Comparison of ENCODE assay signal across 27 cellular contexts in the genomic region with DNA sequence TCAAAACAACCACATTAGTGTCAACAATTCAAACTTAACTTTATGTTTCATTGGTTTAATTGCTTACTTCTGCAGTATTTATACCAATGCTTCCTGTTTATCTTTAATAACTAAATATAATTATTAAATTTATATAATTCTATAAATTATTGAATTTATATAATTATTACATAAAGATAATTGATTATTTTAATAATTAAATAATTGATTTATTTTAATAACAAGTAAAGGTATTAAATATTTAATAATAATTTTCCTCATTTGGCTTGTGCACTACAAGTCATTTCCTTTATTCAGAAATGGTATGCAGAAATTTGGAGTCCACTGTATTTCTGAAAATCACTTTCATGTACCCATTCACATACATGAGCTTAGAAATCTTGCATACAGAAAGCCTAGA.
"Had no signal": no experiment of that assay in that cellular context is flagged by ENCODE, and none has a peak within 500 bp of the region (broad histone marks: within the 10 kb centered on the region; RNA-seq: fewer than 3 reads in every experiment).

No MANE protein-coding gene starts in this region.

- H3K27me3 ChIP-seq: left lung, neural progenitor cell, neutrophil, right atrium auricular region, right lobe of liver, spleen, tibial nerve, uterus had no signal

- H3K36me3 ChIP-seq: left lung, lower lobe of right lung, neural progenitor cell, neutrophil, right atrium auricular region, right lobe of liver, spleen, tibial nerve, uterus had no signal

- H3K4me1 ChIP-seq: left lung, lower lobe of right lung, right atrium auricular region, right lobe of liver, spleen, tibial nerve, uterus had no signal

- H3K4me3 Mint-ChIP-seq: mesothelial cell of epicardium; naive B cell; natural killer cell; nephron progenitor cell; neural progenitor cell; stimulated activated effector memory CD8-positive, alpha-beta T cell treated with anti-CD3 and anti-CD28 coated beads, Interleukin-12 subunit alpha, Interleukin-12 subunit beta, amount 100 ng/mL, for 72 hours; stimulated activated naive CD8-positive, alpha-beta T cell treated with anti-CD3 and anti-CD28 coated beads, Interleukin-15, amount 100 ng/mL, for 72 hours; type B pancreatic cell had no signal

- H3K9ac ChIP-seq: neural progenitor cell had no signal

- H3K4me2 ChIP-seq: neural progenitor cell had no signal

- FAIRE-seq: keratinocyte had no signal

- H3K27ac Mint-ChIP-seq: mesothelial cell of epicardium; natural killer cell; nephron progenitor cell; neural progenitor cell; progenitor cell of endocrine pancreas; stimulated activated effector memory CD8-positive, alpha-beta T cell treated with anti-CD3 and anti-CD28 coated beads, Interleukin-12 subunit alpha, Interleukin-12 subunit beta, amount 100 ng/mL, for 72 hours; type B pancreatic cell had no signal

- H3K9me3 Mint-ChIP-seq: stimulated activated effector memory CD8-positive, alpha-beta T cell treated with anti-CD3 and anti-CD28 coated beads, Interleukin-12 subunit alpha, Interleukin-12 subunit beta, amount 100 ng/mL, for 72 hours; type B pancreatic cell had no signal

- H3K4me1 Mint-ChIP-seq: mesothelial cell of epicardium; naive B cell; natural killer cell; nephron progenitor cell; neural progenitor cell; stimulated activated effector memory CD8-positive, alpha-beta T cell treated with anti-CD3 and anti-CD28 coated beads, Interleukin-12 subunit alpha, Interleukin-12 subunit beta, amount 100 ng/mL, for 72 hours; stimulated activated naive CD8-positive, alpha-beta T cell treated with anti-CD3 and anti-CD28 coated beads, Interleukin-15, amount 100 ng/mL, for 72 hours had no signal

- H3K27me3 Mint-ChIP-seq: naive B cell, progenitor cell of endocrine pancreas had no signal

- H3K4me3 ChIP-seq: left lung, lower lobe of right lung, neural progenitor cell, right atrium auricular region, right lobe of liver, skin epidermis, spleen, tibial nerve, uterus had no signal

- H3K9me3 ChIP-seq: lower lobe of right lung, neutrophil, right atrium auricular region, right lobe of liver, tibial nerve, uterus had no signal

- H3K27ac ChIP-seq: left lung, lower lobe of right lung, neural progenitor cell, neutrophil, right atrium auricular region, right lobe of liver, skin epidermis, spleen, tibial nerve, uterus had no signal

- ATAC-seq: left colon; left lung; lower lobe of right lung; natural killer cell; right lobe of liver; stimulated activated effector memory CD8-positive, alpha-beta T cell treated with anti-CD3 and anti-CD28 coated beads, Interleukin-12 subunit alpha, Interleukin-12 subunit beta, amount 100 ng/mL, for 72 hours; stimulated activated naive CD8-positive, alpha-beta T cell treated with anti-CD3 and anti-CD28 coated beads, Interleukin-15, amount 100 ng/mL, for 72 hours had no signal

- H3K36me3 Mint-ChIP-seq: mesothelial cell of epicardium; naive B cell; natural killer cell; neural progenitor cell; stimulated activated effector memory CD8-positive, alpha-beta T cell treated with anti-CD3 and anti-CD28 coated beads, Interleukin-12 subunit alpha, Interleukin-12 subunit beta, amount 100 ng/mL, for 72 hours; type B pancreatic cell had no signal

- DNase-seq: hippocampal formation; left colon; left lung; lower lobe of right lung; mammary epithelial cell; mesenchymal stem cell; naive B cell; natural killer cell; nephron progenitor cell; occipital lobe; right lobe of liver; spleen; stimulated activated CD4-positive, alpha-beta T cell treated with anti-CD3 and anti-CD28 coated beads, Interleukin-4, amount 100 ng/mL, for 24 hours; stimulated activated naive CD4-positive, alpha-beta T cell treated with Interleukin-2 at 50 U/mL for 16 hours; stimulated activated naive CD8-positive, alpha-beta T cell treated with anti-CD3 and anti-CD28 coated beads, Interleukin-15, amount 100 ng/mL, for 72 hours; substantia nigra; uterus had no signal
